Comparison of ENCODE assay signal across 1 cellular context in genomic region chr1:231423648-231424047, GRCh38.
TF ChIP-seq lines count a peak whose summit lies in the region.

No MANE protein-coding gene starts in this region.

TF ChIP-seq in HepG2, 621 proteins besides CTCF, POLR2A, EP300 and RAD21 (continued from another document and continues in another):
- no peak for TF ChIP-seq ZBTB7B (CRISPR knock-in tag; IDR thresholded peaks at IDR 0.05)
- no peak for TF ChIP-seq ZNF841 (CRISPR knock-in tag; IDR thresholded peaks at IDR 0.05; ENCODE audit: borderline replicate concordance)
- TF ChIP-seq ZNF512B (CRISPR knock-in tag; IDR thresholded peaks at IDR 0.05; ENCODE audit: borderline replicate concordance), result no peak
- TF ChIP-seq BRCA1 (CRISPR knock-in tag; IDR thresholded peaks at IDR 0.05), result no peak
- TF ChIP-seq SMARCC2 (IDR thresholded peaks at IDR 0.05), result peak; percentile 97
- peak; percentile 79 for TF ChIP-seq HDAC1 (CRISPR knock-in tag; IDR thresholded peaks at IDR 0.05)
- TF ChIP-seq ZNF256 (CRISPR knock-in tag; conservative IDR thresholded peaks at IDR 0.05), result no peak
- TF ChIP-seq ZNF574 (CRISPR knock-in tag; IDR thresholded peaks at IDR 0.05), result no peak
- no peak for TF ChIP-seq ZNF83 (CRISPR knock-in tag; IDR thresholded peaks at IDR 0.05; ENCODE audit: borderline replicate concordance)
- no peak for TF ChIP-seq ZNF382 (CRISPR knock-in tag; IDR thresholded peaks at IDR 0.05; ENCODE audit: borderline replicate concordance)
- no peak for TF ChIP-seq ZNF17 (CRISPR knock-in tag; IDR thresholded peaks at IDR 0.05)
- TF ChIP-seq IKZF1 (IDR thresholded peaks at IDR 0.05), result no peak
- no peak for TF ChIP-seq ZNF687 (CRISPR knock-in tag; IDR thresholded peaks at IDR 0.05)
- TF ChIP-seq ZNF883 (CRISPR knock-in tag; IDR thresholded peaks at IDR 0.05; ENCODE audit: not compliant biosample characterization), result no peak
- TF ChIP-seq ZNF850 (CRISPR knock-in tag; conservative IDR thresholded peaks at IDR 0.05), result no peak
- TF ChIP-seq ZNF639 (CRISPR knock-in tag; conservative IDR thresholded peaks at IDR 0.05), result no peak
- TF ChIP-seq PAX8 (CRISPR knock-in tag; IDR thresholded peaks at IDR 0.05; ENCODE audit: borderline replicate concordance), result no peak
- no peak for TF ChIP-seq KDM2A (CRISPR knock-in tag; IDR thresholded peaks at IDR 0.05; ENCODE audit: borderline replicate concordance, low read depth)
- no peak for TF ChIP-seq ZC3H13 (CRISPR knock-in tag; IDR thresholded peaks at IDR 0.05)
- no peak for TF ChIP-seq REXO4 (CRISPR knock-in tag; IDR thresholded peaks at IDR 0.05; ENCODE audit: borderline replicate concordance)
- TF ChIP-seq ZNF746 (CRISPR knock-in tag; IDR thresholded peaks at IDR 0.05), result no peak
- peak; percentile 58 for TF ChIP-seq KAT8 (CRISPR knock-in tag; IDR thresholded peaks at IDR 0.05)
- TF ChIP-seq MEIS2 (CRISPR knock-in tag; IDR thresholded peaks at IDR 0.05), result no peak
- peak; percentile 46; the same call in 1 of the 2 replicates for TF ChIP-seq ZNF292 (CRISPR knock-in tag; IDR thresholded peaks at IDR 0.05; ENCODE audit: borderline replicate concordance, low read depth)
- TF ChIP-seq GPBP1L1 (CRISPR knock-in tag; IDR thresholded peaks at IDR 0.05), result no peak
- peak; percentile 77 for TF ChIP-seq NCOA2 (CRISPR knock-in tag; IDR thresholded peaks at IDR 0.05)
- TF ChIP-seq GTF3A (CRISPR knock-in tag; conservative IDR thresholded peaks at IDR 0.05), result no peak
- TF ChIP-seq POGZ (CRISPR knock-in tag; IDR thresholded peaks at IDR 0.05), result peak; percentile 63; the same call in 1 of the 2 replicates
- no peak for TF ChIP-seq ZNF501 (CRISPR knock-in tag; IDR thresholded peaks at IDR 0.05)
- TF ChIP-seq AGO2 (optimal IDR thresholded peaks at IDR 0.05; ENCODE audit: low read depth, low read length), result no peak
- peak; percentile 95 for TF ChIP-seq JUNB (CRISPR knock-in tag; IDR thresholded peaks at IDR 0.05; ENCODE audit: borderline replicate concordance)
- no peak; the same call in 1 of the 2 replicates for TF ChIP-seq HNRNPUL1 (IDR thresholded peaks at IDR 0.05; ENCODE audit: low read depth, low read length)
- no peak for TF ChIP-seq KIAA2018 (CRISPR knock-in tag; IDR thresholded peaks at IDR 0.05; ENCODE audit: borderline replicate concordance)
- no peak for TF ChIP-seq ZNF780A (CRISPR knock-in tag; IDR thresholded peaks at IDR 0.05)
- no peak for TF ChIP-seq RAD51 (IDR thresholded peaks at IDR 0.05; ENCODE audit: borderline replicate concordance)
- peak; percentile 99 for TF ChIP-seq MIXL1 (CRISPR knock-in tag; IDR thresholded peaks at IDR 0.05)
- TF ChIP-seq FOSL2 (CRISPR knock-in tag; IDR thresholded peaks at IDR 0.05), result peak; percentile 93
- peak; percentile 95 for TF ChIP-seq SOX5 (CRISPR knock-in tag; IDR thresholded peaks at IDR 0.05; ENCODE audit: borderline replicate concordance)
- TF ChIP-seq GRHL1 (CRISPR knock-in tag; conservative IDR thresholded peaks at IDR 0.05), result no peak
- 0 out of 2 replicates have a peak, but pooled peaks have one; percentile 45 for TF ChIP-seq ATF1 (CRISPR knock-in tag; IDR thresholded peaks at IDR 0.05)
- TF ChIP-seq EED (CRISPR knock-in tag; IDR thresholded peaks at IDR 0.05), result no peak
- no peak for TF ChIP-seq NR2F1 (CRISPR knock-in tag; IDR thresholded peaks at IDR 0.05)
- no peak for TF ChIP-seq SMAD1 (CRISPR knock-in tag; IDR thresholded peaks at IDR 0.05; ENCODE audit: borderline replicate concordance, low read depth)
